ENCODE assay signal across 1 cellular context in the genomic region with DNA sequence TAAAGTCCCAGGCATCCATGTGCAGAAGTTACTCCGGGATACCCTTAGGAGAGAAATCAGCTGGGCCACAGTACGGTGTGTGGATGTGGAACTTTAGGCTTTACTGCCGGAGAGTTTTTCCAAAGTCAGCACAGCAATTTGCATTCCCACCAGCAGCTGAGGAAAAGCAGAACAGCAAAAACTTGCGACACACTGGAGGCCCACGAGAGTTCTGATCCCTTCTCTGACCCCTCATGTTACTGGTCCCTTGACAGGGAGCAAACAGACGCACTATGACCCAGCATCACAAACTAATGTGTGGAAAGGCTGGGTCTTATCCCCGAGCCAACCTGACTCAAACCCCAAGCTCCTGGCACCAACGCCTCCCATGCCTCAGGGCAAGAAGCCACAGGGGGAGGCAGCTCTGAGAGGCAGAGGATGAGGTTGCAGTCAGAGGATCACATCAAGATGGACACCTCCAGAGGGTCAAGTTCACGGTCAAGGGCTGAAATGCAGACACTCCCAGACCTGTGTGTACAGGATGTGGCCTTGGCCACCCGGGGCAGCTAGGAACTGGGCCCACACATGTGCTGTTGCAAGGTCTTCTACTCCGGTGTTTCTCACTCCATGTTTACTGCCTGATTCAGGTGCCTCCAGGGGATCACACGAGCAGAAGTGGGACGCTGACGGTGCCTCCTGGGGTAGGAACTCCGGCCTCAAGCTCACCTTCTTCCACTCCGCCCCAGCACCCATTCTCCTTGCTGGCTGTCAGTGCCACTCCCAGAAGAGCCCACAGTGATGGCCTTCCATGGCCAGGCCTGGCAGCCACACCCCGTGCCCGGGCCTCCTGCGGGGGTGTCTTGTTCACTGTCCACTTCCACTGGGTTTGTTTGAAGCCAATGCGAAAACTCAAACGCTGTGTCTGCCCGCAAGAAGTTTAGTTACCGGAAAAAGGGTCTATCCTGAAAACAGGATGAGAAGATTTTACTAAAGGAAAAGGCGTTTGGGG.
TF ChIP-seq lines count a peak whose summit lies in the region.

No MANE protein-coding gene starts in this region.

TF ChIP-seq in H1, 55 proteins besides CTCF, POLR2A, EP300 and RAD21:
- TF ChIP-seq CTBP2 (IDR thresholded peaks at IDR 0.05; ENCODE audit: borderline replicate concordance, insufficient read depth, insufficient read length, low read length) = no peak
- no peak for TF ChIP-seq SUZ12 (IDR thresholded peaks at IDR 0.05; ENCODE audit: low read length)
- TF ChIP-seq SP2 (IDR thresholded peaks at IDR 0.05; ENCODE audit: low read length) = no peak
- no peak for TF ChIP-seq GABPA (IDR thresholded peaks at IDR 0.05; ENCODE audit: borderline replicate concordance, insufficient read depth, low read length)
- TF ChIP-seq, protein P1, sequence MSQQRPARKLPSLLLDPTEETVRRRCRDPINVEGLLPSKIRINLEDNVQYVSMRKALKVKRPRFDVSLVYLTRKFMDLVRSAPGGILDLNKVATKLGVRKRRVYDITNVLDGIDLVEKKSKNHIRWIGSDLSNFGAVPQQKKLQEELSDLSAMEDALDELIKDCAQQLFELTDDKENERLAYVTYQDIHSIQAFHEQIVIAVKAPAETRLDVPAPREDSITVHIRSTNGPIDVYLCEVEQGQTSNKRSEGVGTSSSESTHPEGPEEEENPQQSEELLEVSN (IDR thresholded peaks at IDR 0.05) = no peak
- no peak for TF ChIP-seq KDM1A (IDR thresholded peaks at IDR 0.05; ENCODE audit: borderline replicate concordance, low read length)
- no peak for TF ChIP-seq CEBPB (IDR thresholded peaks at IDR 0.05; ENCODE audit: low read depth, low read length)
- TF ChIP-seq SIN3A (conservative IDR thresholded peaks at IDR 0.05 in 1 of 2, IDR thresholded peaks at IDR 0.05 in 1 of 2; ENCODE audit: low read depth in 1 of 2, low read length in 2 of 2) = no peak
- no peak for TF ChIP-seq HDAC6 (IDR thresholded peaks at IDR 0.05; ENCODE audit: low read depth, low read length)
- no peak for TF ChIP-seq JUND (IDR thresholded peaks at IDR 0.05; ENCODE audit: low read length)
- TF ChIP-seq CBX8 (IDR thresholded peaks at IDR 0.05; ENCODE audit: borderline replicate concordance, low read depth, low read length) = no peak
- TF ChIP-seq CREB1 (IDR thresholded peaks at IDR 0.05) = no peak
- TF ChIP-seq CHD1 (IDR thresholded peaks at IDR 0.05; ENCODE audit: low read depth, low read length) = no peak
- TF ChIP-seq EGR1 (IDR thresholded peaks at IDR 0.05; ENCODE audit: borderline replicate concordance, low read depth, low read length) = no peak
- no peak for TF ChIP-seq NRF1 (IDR thresholded peaks at IDR 0.05; ENCODE audit: low read depth, low read length)
- TF ChIP-seq KDM5A (IDR thresholded peaks at IDR 0.05; ENCODE audit: low read length) = no peak
